In the genomic region with DNA sequence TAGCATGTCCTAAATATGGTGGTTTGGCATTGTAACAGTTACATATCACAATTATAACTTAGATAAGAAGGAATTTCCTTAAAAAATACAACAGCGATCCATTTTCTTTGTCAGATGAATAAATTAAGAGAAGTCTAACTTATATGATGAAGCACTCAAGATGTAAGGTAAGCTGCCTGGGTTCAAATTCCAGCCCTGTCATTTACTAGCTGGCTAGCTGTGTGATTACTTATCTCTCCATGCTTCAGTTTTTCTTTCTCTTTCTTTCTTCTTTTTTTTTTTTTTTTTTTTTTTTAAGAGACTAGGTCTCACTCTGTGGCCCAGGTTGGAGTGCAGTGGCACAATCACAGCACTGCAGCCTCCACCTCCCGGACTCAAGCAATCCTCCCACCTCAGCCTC, we compare ENCODE assay signal across 31 cellular contexts. TPM values are rescaled to one million over a fixed set of nuclear protein-coding genes. Genes with fewer than 3 reads are reported as not detected.
A peak's percentile ranks its signal among the peaks of the same experiment; 100 is the strongest.
DNase-seq lines count a peak whose midpoint lies in the region; ATAC-seq, FAIRE-seq and TF ChIP-seq lines count a peak whose summit lies in the region.
"Had no signal": no experiment of that assay in that cellular context is flagged by ENCODE, and none has a peak within 500 bp of the region (broad histone marks: within the 10 kb centered on the region; RNA-seq: fewer than 3 reads in every experiment).

No MANE protein-coding gene starts in this region.

- H2AFZ ChIP-seq in K562 (ENCODE audit: low read depth, low read length), result no peak overlapping the region

- peak; percentile 5 for DNase-seq in OCI-M1 (lab: John Stamatoyannopoulos, UW)
- no peak for DNase-seq in K562 (ENCODE audit: extremely low read depth in 1 of 4, low spot score in 3 of 4)
- DNase-seq in left colon, result no peak
- peak; percentile 87 for DNase-seq in small intestine
- DNase-seq in Peyer's patch, result no peak
- no peak for DNase-seq in retina
- DNase-seq: 8988T; ACHN; BE2C; C1 segment of cervical spinal cord; CD4-positive, alpha-beta memory T cell; CD4-positive, CD25-positive, alpha-beta regulatory T cell; CD8-positive, alpha-beta memory T cell; COR-L47; DMS 273 treated with DMSO at 0.1 percent for 48 hours; DMS153; DMS53; DMS79; DND-41; EL; GDM1 had no signal

- H3K79me2 ChIP-seq in K562 (ENCODE audit: control insufficient read depth, insufficient read depth, low read length), result no peaks in the 10 kb centered on the region

- BruUV-seq in K562 (replicated peaks; lab: Mats Ljungman, UMichigan), result no TSS peak

- no peak for TF ChIP-seq RAD21 in K562 (CRISPR knock-in tag; conservative IDR thresholded peaks at IDR 0.05 in 1 of 2, IDR thresholded peaks at IDR 0.05 in 1 of 2)

- H3K27ac ChIP-seq in K562 (ENCODE audit: extremely low read depth, low read depth, low read length) (no peak overlapping the region), small intestine (ENCODE audit: low read depth in 1 of 2, low read length in 1 of 2) (peak overlapping the region in 1 of 2 donors; percentile 81), Peyer's patch (peak overlapping the region in 2 of 4 donors; percentile 26 to 86)
- H3K27ac ChIP-seq: BLaER1 had no signal

- H4K20me1 ChIP-seq in K562 (replicated peaks; ENCODE audit: control insufficient read depth, insufficient read depth, low read length), result no peaks in the 10 kb centered on the region
- H4K20me1 ChIP-seq: BLaER1 had no signal

- H3K4me1 ChIP-seq in K562 (replicated peaks in 1 of 2; ENCODE audit: control insufficient read depth in 2 of 2, insufficient read depth in 2 of 2, low read length in 2 of 2), result peaks cover 0 to 7% of the 10 kb centered on the region in 2 experiments; a peak in 2 of 5 replicates
- peaks cover 0 to 2% of the 10 kb centered on the region in 2 donors for H3K4me1 ChIP-seq in small intestine (ENCODE audit: control insufficient read depth in 2 of 2, insufficient read depth in 1 of 2, low read depth in 1 of 2, low read length in 1 of 2)
- peaks cover 0 to 5% (median 0%) of the 10 kb centered on the region in 4 donors for H3K4me1 ChIP-seq in Peyer's patch
- H3K4me1 ChIP-seq: BE2C had no signal

- TF ChIP-seq POLR2A in K562 (conservative IDR thresholded peaks at IDR 0.05) (no peak), Peyer's patch (IDR thresholded peaks at IDR 0.05) (no peak)

- H3K9me1 ChIP-seq in K562 (ENCODE audit: control insufficient read depth, insufficient read depth, low read length), result no peaks in the 10 kb centered on the region

- TF ChIP-seq EP300 in K562 (IDR thresholded peaks at IDR 0.05; ENCODE audit: low read length), result no peak

- H3K9me3 ChIP-seq in K562 (replicated peaks; ENCODE audit: control insufficient read depth, insufficient read depth, low read depth, low read length) (no peaks in the 10 kb centered on the region), small intestine (ENCODE audit: control insufficient read depth, low read depth) (no peaks in the 10 kb centered on the region), Peyer's patch (no peaks in the 10 kb centered on the region)
- H3K9me3 ChIP-seq: BE2C, BLaER1 had no signal

- intact Hi-C loops in K562 (cut with micrococcal nuclease), result no loop called here
- intact Hi-C loops in left colon (cut with DNase I, micrococcal nuclease), result no loop called here

- ATAC-seq in K562 (no peak), left colon (peak; percentile 70), GM19463 (IDR thresholded peaks at IDR 0.05; ENCODE audit: unreplicated experiment) (no peak)
- ATAC-seq: GM12878 had no signal

- no peak overlapping the region for H3K4me2 ChIP-seq in K562 (ENCODE audit: insufficient read depth, low read length)
- H3K4me2 ChIP-seq: BLaER1 had no signal

- H3K4me3 ChIP-seq in K562 (no peak overlapping the region), small intestine (ENCODE audit: low read depth in 1 of 2, low read length in 2 of 2) (no peak overlapping the region), Peyer's patch (no peak overlapping the region)
- H3K4me3 ChIP-seq: BLaER1, GM12878 had no signal

- in situ Hi-C loops in K562 (cut with MboI), result no loop called here

- WGBS in K562 (ENCODE audit: insufficient coverage, low coverage, missing lambda C conversion rate), result 70% methylated on average over 2 of the region's 2 CpGs
- 27 to 71% (median 42%) methylated on average over 2 of the region's 2 CpGs for WGBS in small intestine, 3 donors

- CTCF ChIA-PET in K562 (lab: Yijun Ruan, JAX; ENCODE audit: low intra/inter-chr PET ratio), result no interaction called here

- H3K36me3 ChIP-seq in K562 (ENCODE audit: control insufficient read depth, insufficient read depth, low read length), result peaks cover 8% of the 10 kb centered on the region; the same call in 1 of the 3 replicates
- no peaks in the 10 kb centered on the region for H3K36me3 ChIP-seq in small intestine (ENCODE audit: control insufficient read depth in 2 of 2, insufficient read depth in 2 of 2, low read length in 2 of 2)
- H3K36me3 ChIP-seq in Peyer's patch, result peaks cover 0 to 4% (median 0%) of the 10 kb centered on the region in 3 donors
- H3K36me3 ChIP-seq: BE2C had no signal

- FAIRE-seq in K562 (lab: Jason Lieb, UNC) (no peak), small intestine (lab: Jason Lieb, UNC) (no peak)
- FAIRE-seq: A204.1, GM12878, GM12892, GM18507 had no signal

- H3K9ac ChIP-seq in K562 (ENCODE audit: insufficient read depth in 1 of 2, low read depth in 2 of 2, low read length in 2 of 2), result no peak overlapping the region
- H3K9ac ChIP-seq: BLaER1 had no signal

- TF ChIP-seq CTCF in K562 (IDR thresholded peaks at IDR 0.05 in 2 of 3, conservative IDR thresholded peaks at IDR 0.05 in 1 of 3; ENCODE audit: insufficient read depth in 2 of 3, low read depth in 1 of 3, low read length in 3 of 3), result no peak
- peak in 3 of 6 experiments; percentile 6 to 23 (median 17) for TF ChIP-seq CTCF in Peyer's patch (IDR thresholded peaks at IDR 0.05)

- H3K27me3 ChIP-seq in K562 (ENCODE audit: control insufficient read depth in 2 of 2, insufficient read depth in 2 of 2, low read length in 2 of 2), result no peaks in the 10 kb centered on the region
- no peaks in the 10 kb centered on the region for H3K27me3 ChIP-seq in small intestine (ENCODE audit: control insufficient read depth in 2 of 2, insufficient read depth in 2 of 2, low read length in 2 of 2)
- H3K27me3 ChIP-seq in Peyer's patch, result no peaks in the 10 kb centered on the region
- H3K27me3 ChIP-seq: BE2C, BLaER1 had no signal

- POLR2A ChIA-PET in K562 (lab: Yijun Ruan, JAX), result interaction anchor here (1.3 to 5.1 kb wide), 2 partner anchors 11 to 22 kb away, joined by 5 to 21 read pairs; partner anchors contain the start of gene LDHA

RNA-seq across cellular contexts. Expression of gene LDHA, which starts 22.2 kb away (rescaled TPM):
- total RNA-seq in K562 (2011; cell fraction: chromatin; rRNA removed; ENCODE audit: low replicate concordance), result 227 and 496 TPM in 2 replicates
- 234 and 275 TPM in 2 replicates for total RNA-seq in K562 (2011; cell fraction: nucleolus; rRNA removed)
- 463 and 572 TPM in 2 replicates for total RNA-seq in K562 (2011; cell fraction: nucleoplasm; rRNA removed)
- total RNA-seq in K562 (2014; rRNA removed) (497 and 537 TPM in 2 replicates), K562 (2014; rRNA removed; fragmentation: Illumina TruSeq; extraction: Trizol) (535 and 615 TPM in 2 replicates), K562 (2015; rRNA removed; fragmentation: Illumina TruSeq; extraction: Trizol) (587 and 664 TPM in 2 replicates), K562 (2021) (739 and 755 TPM in 2 replicates), left colon (100 to 1,000 TPM; 513 to 576 TPM), Peyer's patch (100 to 1,000 TPM; 220 to 579 (median 534) TPM)
- polyA plus RNA-seq in K562 (2011; rRNA removed) (2,290 and 3,001 TPM in 2 replicates), K562 (2014; fragmentation: Illumina TruSeq; extraction: Trizol) (1,410 and 1,720 TPM in 2 replicates), K562 (2014; fragmentation: Nextera tagmentation; extraction: Ambion mirVana) (1,000 to 10,000 TPM in 1 of 2 experiments, 100 to 1,000 TPM in 1; 926 to 1,451 TPM), K562 (2014; rRNA removed) (981 and 1,026 TPM in 2 replicates), small intestine (100 to 1,000 TPM; 487 to 825 (median 746) TPM)
- polyA plus RNA-seq in K562 (2011; cell fraction: cytosol; rRNA removed), result 907 and 2,175 TPM in 2 replicates
- 371 and 679 TPM in 2 replicates for polyA plus RNA-seq in K562 (2011; cell fraction: nucleus; rRNA removed)
- polyA plus RNA-seq in K562 (2012), result 741 and 1,455 TPM in 2 replicates
- polyA minus RNA-seq in K562 (2011; rRNA and poly(A)+ RNA removed), result 3,343 and 3,532 TPM in 2 replicates
- polyA minus RNA-seq in K562 (2011; cell fraction: cytosol; rRNA and poly(A)+ RNA removed), result 1,176 and 1,311 TPM in 2 replicates
- polyA minus RNA-seq in K562 (2011; cell fraction: nucleus; rRNA and poly(A)+ RNA removed), result 165 and 457 TPM in 2 replicates

RNA-seq across cellular contexts. Expression of gene LDHC, which starts 39.9 kb away (rescaled TPM):
- not detected in 2 replicates for total RNA-seq in K562 (2011; cell fraction: chromatin; rRNA removed; ENCODE audit: low replicate concordance)
- total RNA-seq in K562 (2011; cell fraction: nucleolus; rRNA removed), result not detected in 2 replicates
- total RNA-seq in K562 (2011; cell fraction: nucleoplasm; rRNA removed), result not detected in 2 replicates
- total RNA-seq in K562 (2014; rRNA removed) (not detected in 2 replicates), K562 (2014; rRNA removed; fragmentation: Illumina TruSeq; extraction: Trizol) (not detected in 2 replicates), K562 (2015; rRNA removed; fragmentation: Illumina TruSeq; extraction: Trizol) (not detected in 2 replicates), K562 (2021) (not detected in 2 replicates), left colon (1 to 10 TPM in 1 of 2 donors, not detected in 1; 1.9 TPM), Peyer's patch (not detected)
- polyA plus RNA-seq in K562 (2011; rRNA removed) (not detected in 2 replicates), K562 (2014; fragmentation: Illumina TruSeq; extraction: Trizol) (not detected in 2 replicates), K562 (2014; fragmentation: Nextera tagmentation; extraction: Ambion mirVana) (not detected), K562 (2014; rRNA removed) (not detected in 2 replicates), small intestine (1 to 10 TPM in 2 of 3 donors, under 1 TPM in 1; 0.07 to 5.1 (median 4.9) TPM)
- polyA plus RNA-seq in K562 (2011; cell fraction: cytosol; rRNA removed), result not detected in 2 replicates
- not detected in 2 replicates for polyA plus RNA-seq in K562 (2011; cell fraction: nucleus; rRNA removed)
- polyA plus RNA-seq in K562 (2012), result not detected in 2 replicates
- 0.42 TPM in 1 of 2 replicates, not detected in the other for polyA minus RNA-seq in K562 (2011; rRNA and poly(A)+ RNA removed)
- not detected in 2 replicates for polyA minus RNA-seq in K562 (2011; cell fraction: cytosol; rRNA and poly(A)+ RNA removed)
- polyA minus RNA-seq in K562 (2011; cell fraction: nucleus; rRNA and poly(A)+ RNA removed), result not detected in 2 replicates
- total RNA-seq: A673; CD4-positive, alpha-beta memory T cell; CD4-positive, CD25-positive, alpha-beta regulatory T cell; CD8-positive, alpha-beta memory T cell; Daoy; G401; GM12878 had no signal
- polyA plus RNA-seq: CD14-positive monocyte; CD4-positive, alpha-beta memory T cell; CD8-positive, alpha-beta memory T cell had no signal

RNA-seq across cellular contexts. Expression of gene GTF2H1, which starts 49.8 kb away (rescaled TPM):
- 94.2 and 220 TPM in 2 replicates for total RNA-seq in K562 (2011; cell fraction: chromatin; rRNA removed; ENCODE audit: low replicate concordance)
- 55.9 and 60.4 TPM in 2 replicates for total RNA-seq in K562 (2011; cell fraction: nucleolus; rRNA removed)
- 92.5 and 135 TPM in 2 replicates for total RNA-seq in K562 (2011; cell fraction: nucleoplasm; rRNA removed)
- total RNA-seq in K562 (2014; rRNA removed) (60.2 and 63.9 TPM in 2 replicates), K562 (2014; rRNA removed; fragmentation: Illumina TruSeq; extraction: Trizol) (101 and 104 TPM in 2 replicates), K562 (2015; rRNA removed; fragmentation: Illumina TruSeq; extraction: Trizol) (104 and 114 TPM in 2 replicates), K562 (2021) (63.8 and 67.2 TPM in 2 replicates), left colon (10 to 100 TPM; 29.3 to 30.0 TPM), Peyer's patch (10 to 100 TPM; 57.2 to 69.1 (median 63.7) TPM)
- polyA plus RNA-seq in K562 (2011; rRNA removed) (45.4 and 56.9 TPM in 2 replicates), K562 (2014; fragmentation: Illumina TruSeq; extraction: Trizol) (80.7 and 98.6 TPM in 2 replicates), K562 (2014; fragmentation: Nextera tagmentation; extraction: Ambion mirVana) (100 to 1,000 TPM in 1 of 2 experiments, 10 to 100 TPM in 1; 92.1 to 126 TPM), K562 (2014; rRNA removed) (72.1 and 79.5 TPM in 2 replicates), small intestine (10 to 100 TPM; 23.1 to 28.9 (median 25.7) TPM)
- polyA plus RNA-seq in K562 (2011; cell fraction: cytosol; rRNA removed), result 24.1 and 31.5 TPM in 2 replicates
- 42.8 and 46.1 TPM in 2 replicates for polyA plus RNA-seq in K562 (2011; cell fraction: nucleus; rRNA removed)
- 44.7 and 45.2 TPM in 2 replicates for polyA plus RNA-seq in K562 (2012)
- 80.7 and 89.1 TPM in 2 replicates for polyA minus RNA-seq in K562 (2011; rRNA and poly(A)+ RNA removed)
- polyA minus RNA-seq in K562 (2011; cell fraction: cytosol; rRNA and poly(A)+ RNA removed), result 27.6 and 30.5 TPM in 2 replicates
- 56.7 and 91.1 TPM in 2 replicates for polyA minus RNA-seq in K562 (2011; cell fraction: nucleus; rRNA and poly(A)+ RNA removed)

RNA-seq across cellular contexts. Expression of gene HPS5, which starts 50.2 kb away (rescaled TPM):
- total RNA-seq in K562 (2011; cell fraction: chromatin; rRNA removed; ENCODE audit: low replicate concordance), result 28.8 and 72.9 TPM in 2 replicates
- 14.5 and 17.2 TPM in 2 replicates for total RNA-seq in K562 (2011; cell fraction: nucleolus; rRNA removed)
- 34.7 and 36.3 TPM in 2 replicates for total RNA-seq in K562 (2011; cell fraction: nucleoplasm; rRNA removed)
- total RNA-seq in K562 (2014; rRNA removed), result 12.9 and 16.8 TPM in 2 replicates
- 28.1 and 28.8 TPM in 2 replicates for total RNA-seq in K562 (2014; rRNA removed; fragmentation: Illumina TruSeq; extraction: Trizol)
- 19.8 and 21.1 TPM in 2 replicates for total RNA-seq in K562 (2015; rRNA removed; fragmentation: Illumina TruSeq; extraction: Trizol)
- total RNA-seq in K562 (2021), result 15.8 and 19.2 TPM in 2 replicates
- polyA plus RNA-seq in K562 (2011; rRNA removed), result 16.1 and 20.5 TPM in 2 replicates
- polyA plus RNA-seq in K562 (2011; cell fraction: cytosol; rRNA removed), result 5.3 and 9.0 TPM in 2 replicates
- polyA plus RNA-seq in K562 (2011; cell fraction: nucleus; rRNA removed), result 12.9 and 13.3 TPM in 2 replicates
- 11.2 and 11.4 TPM in 2 replicates for polyA plus RNA-seq in K562 (2012)
- polyA plus RNA-seq in K562 (2014; fragmentation: Illumina TruSeq; extraction: Trizol), result 15.3 and 16.9 TPM in 2 replicates
- 10 to 100 TPM; 12.2 to 14.2 TPM for polyA plus RNA-seq in K562 (2014; fragmentation: Nextera tagmentation; extraction: Ambion mirVana)
- 12.9 and 13.5 TPM in 2 replicates for polyA plus RNA-seq in K562 (2014; rRNA removed)
- polyA minus RNA-seq in K562 (2011; rRNA and poly(A)+ RNA removed), result 37.9 and 48.5 TPM in 2 replicates
- 8.6 and 9.4 TPM in 2 replicates for polyA minus RNA-seq in K562 (2011; cell fraction: cytosol; rRNA and poly(A)+ RNA removed)
- polyA minus RNA-seq in K562 (2011; cell fraction: nucleus; rRNA and poly(A)+ RNA removed), result 12.9 and 21.7 TPM in 2 replicates
- total RNA-seq in left colon, result 10 to 100 TPM in 1 of 2 donors, 1 to 10 TPM in 1; 8.4 to 12.9 TPM
- polyA plus RNA-seq in small intestine, result 10 to 100 TPM in 2 of 3 donors, 1 to 10 TPM in 1; 9.0 to 25.0 (median 11.6) TPM
- 10 to 100 TPM; 17.6 to 49.9 (median 38.0) TPM for total RNA-seq in Peyer's patch

Comparison
In these comparisons a context has a peak if more than half of its experiments do, and no peak if none do; other contexts are left out.
1. DNase-seq: peak in OCI-M1 (single experiment) and small intestine (single experiment); none in K562 (0 of 4), left colon (0 of 2), Peyer's patch (0 of 3) and retina (single experiment).